Comparison of ENCODE assay signal across 8 cellular contexts in genomic region chr18:61892683-61893303, GRCh38. TPM values are rescaled to one million over a fixed set of nuclear protein-coding genes. Genes with fewer than 3 reads are reported as not detected.
DNase-seq lines count a peak whose midpoint lies in the region; ATAC-seq and TF ChIP-seq lines count a peak whose summit lies in the region.

Gene RNF152 (minus strand): TSS chr18:61893007. CDS start chr18:61816463, 76,544 bp downstream.

- intact Hi-C loops in Panc1 (cut with micrococcal nuclease; ENCODE audit: unreplicated experiment): no loop called here
- intact Hi-C loops in sciatic nerve (cut with DNase I): no loop called here

- H3K27me3 ChIP-seq in GM23338 (ENCODE audit: insufficient read depth): peaks cover 50% of the 10 kb centered on the region
- no peaks in the 10 kb centered on the region; the same call in 1 of the 2 replicates for H3K27me3 ChIP-seq in Panc1 (ENCODE audit: control insufficient read depth, insufficient read depth, low read length)
- peaks cover 6% of the 10 kb centered on the region; the same call in 1 of the 2 replicates for H3K27me3 ChIP-seq in iPS DF 6.9 (ENCODE audit: control insufficient read depth, insufficient read depth, low read length)

- H3K9me3 Mint-ChIP-seq in GM23338 (no peaks in the 10 kb centered on the region), brain (peaks cover 0 to 3% (median 0%) of the 10 kb centered on the region in 5 experiments)

- peak within 1 kb of the TSS; percentile 94 for H2AFZ ChIP-seq in GM23338

- peak within 1 kb of the TSS; percentile 95 for H3K4me2 ChIP-seq in GM23338

- CTCF ChIA-PET in Panc1 (lab: Charles Lee): interaction anchor here (0.6 kb wide), 1 partner anchor 1013 kb away, joined by 3 read pairs; no protein-coding TSS in a partner anchor

- H3K27ac Mint-ChIP-seq in GM23338: no peak within 1 kb of the TSS
- peak within 1 kb of the TSS; percentile 86 to 97 (median 92) for H3K27ac Mint-ChIP-seq in brain

- H3K4me1 Mint-ChIP-seq in GM23338 (peaks cover 17% of the 10 kb centered on the region), brain (peaks cover 31% of the 10 kb centered on the region)

- H3K36me3 Mint-ChIP-seq in GM23338 (ENCODE audit: low read depth): no peaks in the 10 kb centered on the region
- peaks cover 30% of the 10 kb centered on the region for H3K36me3 Mint-ChIP-seq in brain

- no peaks in the 10 kb centered on the region; the same call in 1 of the 2 replicates for H3K79me2 ChIP-seq in GM23338 (replicated peaks; ENCODE audit: insufficient read depth)

- in situ Hi-C loops in Panc1 (cut with HindIII; ENCODE audit: low pct_unique_long_range_greater_than_20kb, low sequenced_read_pairs): no loop called here

- H3K27me3 Mint-ChIP-seq in GM23338 (ENCODE audit: insufficient read depth, low read depth, poor library complexity): peaks cover 34% of the 10 kb centered on the region
- peaks cover 10% of the 10 kb centered on the region for H3K27me3 Mint-ChIP-seq in brain

- POLR2A ChIA-PET in Panc1 (lab: Charles Lee): no interaction called here

- 0 out of 2 replicates have a peak, but pooled peaks cover 4% of the 10 kb centered on the region for H3K9me2 ChIP-seq in GM23338 (ENCODE audit: insufficient read depth)

- no peaks in the 10 kb centered on the region; the same call in 1 of the 2 replicates for H3K36me3 ChIP-seq in GM23338 (ENCODE audit: insufficient read depth)
- no peaks in the 10 kb centered on the region for H3K36me3 ChIP-seq in Panc1 (ENCODE audit: control insufficient read depth, insufficient read depth, low read length)
- no peaks in the 10 kb centered on the region for H3K36me3 ChIP-seq in iPS DF 6.9 (ENCODE audit: control insufficient read depth, insufficient read depth, low read length)

- no peak within 1 kb of the TSS for H3K27ac ChIP-seq in GM23338 (ENCODE audit: low read depth)
- no peak within 1 kb of the TSS for H3K27ac ChIP-seq in Panc1 (ENCODE audit: low read length)
- no peak within 1 kb of the TSS for H3K27ac ChIP-seq in iPS DF 6.9 (ENCODE audit: low read length)

- TF ChIP-seq CTCF in GM23338 (conservative IDR thresholded peaks at IDR 0.05; ENCODE audit: low read depth in 2 of 2): 0 out of 4 replicates have a peak, but pooled peaks of 1 of the 2 experiments have one; percentile 18
- no peak for TF ChIP-seq CTCF in Panc1 (IDR thresholded peaks at IDR 0.05)
- TF ChIP-seq CTCF in brain (conservative IDR thresholded peaks at IDR 0.05): no peak

- no peaks in the 10 kb centered on the region for H3F3A ChIP-seq in GM23338 (replicated peaks; ENCODE audit: low read depth)

- peaks cover 7% of the 10 kb centered on the region for H4K20me1 ChIP-seq in GM23338 (replicated peaks; ENCODE audit: insufficient read depth)

- peak; percentile 71 for DNase-seq in GM23338 (ENCODE audit: low spot score)
- DNase-seq in Panc1 (ENCODE audit: low read depth, low spot score): no peak
- DNase-seq in iPS DF 6.9 (ENCODE audit: low read depth, low spot score): no peak
- peak; percentile 59 for DNase-seq in sciatic nerve (ENCODE audit: low spot score)

- WGBS in iPS DF 6.9 (ENCODE audit: insufficient coverage, insufficient read length): no CpG with 5 or more reads among the region's 28 CpGs

- no TSS peak for BruUV-seq in Panc1 (replicated peaks; lab: Mats Ljungman, UMichigan)

- peak within 1 kb of the TSS; percentile 89 for H3K4me3 ChIP-seq in GM23338
- peak within 1 kb of the TSS; percentile 42 to 45 for H3K4me3 ChIP-seq in Panc1 (ENCODE audit: low read depth in 2 of 2, low read length in 2 of 2)
- H3K4me3 ChIP-seq in iPS DF 6.9 (ENCODE audit: low read length): peak within 1 kb of the TSS; percentile 80; the same call in 1 of the 2 replicates

- no peaks in the 10 kb centered on the region for H3K9me3 ChIP-seq in Panc1 (ENCODE audit: control insufficient read depth, insufficient read depth, low read depth, low read length)
- H3K9me3 ChIP-seq in iPS DF 6.9 (ENCODE audit: control insufficient read depth, insufficient read depth, low read length): no peaks in the 10 kb centered on the region

- peak within 1 kb of the TSS; percentile 85 for H3K4me3 Mint-ChIP-seq in GM23338
- H3K4me3 Mint-ChIP-seq in brain: peak within 1 kb of the TSS; percentile 89 to 98 (median 95)

- ATAC-seq in GM23338: peak; percentile 60
- ATAC-seq in Panc1: peak; percentile 35; the same call in 1 of the 2 replicates
- peak; percentile 25 for ATAC-seq in sciatic nerve
- no peak for ATAC-seq in HG02623 (IDR thresholded peaks at IDR 0.05; ENCODE audit: unreplicated experiment)
- no peak for ATAC-seq in HG03460 (IDR thresholded peaks at IDR 0.05; ENCODE audit: unreplicated experiment)
- ATAC-seq in HG02870 (IDR thresholded peaks at IDR 0.05; ENCODE audit: unreplicated experiment): no peak

- H3K4me1 ChIP-seq in GM23338 (ENCODE audit: insufficient read depth): peaks cover 21% of the 10 kb centered on the region
- H3K4me1 ChIP-seq in Panc1 (ENCODE audit: control insufficient read depth, insufficient read depth, low read length): no peaks in the 10 kb centered on the region
- H3K4me1 ChIP-seq in iPS DF 6.9 (ENCODE audit: control insufficient read depth, insufficient read depth, low read length): no peaks in the 10 kb centered on the region; the same call in 1 of the 2 replicates

TF ChIP-seq in GM23338, 12 proteins besides CTCF, POLR2A, EP300 and RAD21:
- TF ChIP-seq EZH2 (IDR thresholded peaks at IDR 0.05; ENCODE audit: low read depth, unreplicated experiment) (no peak), ZNF331 (CRISPR knock-in tag; IDR thresholded peaks at IDR 0.05; ENCODE audit: low read depth) (no peak)

RNA-seq across cellular contexts. Expression of gene RNF152, which starts in this region (rescaled TPM):
- total RNA-seq in GM23338 (2014; rRNA removed; shearing (Covaris generic)): 2.9 and 7.9 TPM in 2 replicates
- polyA plus RNA-seq in GM23338 (2016; fragmentation: Nextera tagmentation; extraction: Ambion mirVana): 0.47 and 1.2 TPM in 2 replicates
- 0.18 TPM for total RNA-seq in Panc1 (2021; ENCODE audit: unreplicated experiment)
- polyA plus RNA-seq in Panc1 (2012; ENCODE audit: insufficient read length): 0.22 TPM
- polyA plus RNA-seq in brain (ENCODE audit: insufficient read depth, low read depth, low replicate concordance): 0.56 TPM
- total RNA-seq in sciatic nerve: 13.3 TPM

Comparison
In these comparisons a context has a peak if more than half of its experiments do, and no peak if none do; other contexts are left out.
1. Peak in ATAC-seq and H3K4me3 ChIP-seq in Panc1; RNA of the gene not detected or under 1 TPM.
2. ATAC-seq: peak in GM23338 (single experiment) and sciatic nerve (single experiment); none in HG02623 (single experiment), HG03460 (single experiment) and HG02870 (single experiment).
3. DNase-seq: peak in GM23338 (single experiment) and sciatic nerve (single experiment); none in Panc1 (single experiment) and iPS DF 6.9 (single experiment).
4. Peak in every context shown above with its lines, with median percentiles within 50 percentile points of each other: H3K4me3 ChIP-seq.